21 cellular contexts compared by ENCODE assay signal in the genomic region with DNA sequence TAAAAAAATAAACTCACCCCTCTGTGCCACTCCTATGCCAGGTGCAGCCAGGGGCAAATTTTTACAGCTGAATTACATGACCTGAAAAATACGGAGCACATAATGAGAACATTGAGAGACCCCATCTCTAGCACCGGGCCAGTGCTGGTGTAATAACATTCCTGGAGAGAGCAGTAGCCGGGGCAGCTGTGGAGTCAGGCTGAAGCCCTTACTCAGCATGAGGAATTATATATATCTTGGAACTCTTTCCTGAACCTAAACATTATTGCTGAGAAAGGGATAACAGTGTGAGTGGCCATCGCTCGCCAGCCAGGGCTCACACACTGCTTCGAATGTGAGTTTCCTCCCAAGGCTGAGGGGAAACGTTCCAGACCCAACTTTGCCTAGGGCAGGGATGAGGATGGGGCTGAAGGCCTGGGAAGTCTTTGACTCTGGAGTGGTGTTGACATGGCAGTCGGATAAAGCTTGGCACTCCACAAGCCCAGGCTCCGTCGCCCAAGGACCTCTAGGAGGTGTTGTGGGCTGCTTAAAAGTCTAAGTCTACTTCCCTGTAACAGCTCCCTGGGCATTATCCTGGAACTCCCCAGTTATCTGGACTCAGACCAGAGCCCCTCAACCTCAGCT.
DNase-seq lines count a peak whose midpoint lies in the region; ATAC-seq and TF ChIP-seq lines count a peak whose summit lies in the region.
"Had no signal": no experiment of that assay in that cellular context is flagged by ENCODE, and none has a peak within 500 bp of the region (broad histone marks: within the 10 kb centered on the region; RNA-seq: fewer than 3 reads in every experiment).

No MANE protein-coding gene starts in this region.

- H3K4me2 ChIP-seq in GM23248 (ENCODE audit: unreplicated experiment), result no peak overlapping the region

- in situ Hi-C loops in astrocyte of the cerebellum (cut with HindIII; ENCODE audit: low sequenced_read_pairs), result loop anchor here (5.0 to 25.0 kb wide), 3 partner anchors 430 to 1280 kb away; a partner anchor contains a TSS
- in situ Hi-C loops in GM23248 (cut with MboI), result loop anchor here (10.0 kb wide), 1 partner anchor 757 kb away; no protein-coding TSS in a partner anchor

- TF ChIP-seq CTCF in 22Rv1 (IDR thresholded peaks at IDR 0.05) (0 out of 2 replicates have a peak, but pooled peaks have one; percentile 12), astrocyte of the cerebellum (IDR thresholded peaks at IDR 0.05; ENCODE audit: low read depth, low read length, missing control alignments) (peak; percentile 25), nephron progenitor cell (IDR thresholded peaks at IDR 0.05) (no peak)

- H3K27ac ChIP-seq in 22Rv1, result no peak overlapping the region
- H3K27ac ChIP-seq in GM23248, result no peak overlapping the region
- H3K27ac ChIP-seq: C4-2B, SJSA1, stomach, upper lobe of left lung had no signal

- H3K4me1 Mint-ChIP-seq in nephron progenitor cell, result peaks cover 65% of the 10 kb centered on the region

- peaks cover 21% of the 10 kb centered on the region for H3F3A ChIP-seq in GM23248 (ENCODE audit: insufficient read depth)

- H3K9me3 Mint-ChIP-seq in nephron progenitor cell, result no peaks in the 10 kb centered on the region
- H3K9me3 Mint-ChIP-seq: activated CD4-positive, alpha-beta memory T cell treated with anti-CD3 and anti-CD28 coated beads for 36 hours had no signal

- no peak overlapping the region for H3K4me3 Mint-ChIP-seq in nephron progenitor cell
- H3K4me3 Mint-ChIP-seq: activated CD4-positive, alpha-beta memory T cell treated with anti-CD3 and anti-CD28 coated beads for 36 hours had no signal

- no peaks in the 10 kb centered on the region for H3K36me3 Mint-ChIP-seq in nephron progenitor cell (ENCODE audit: low read depth)
- H3K36me3 Mint-ChIP-seq: activated CD4-positive, alpha-beta memory T cell treated with anti-CD3 and anti-CD28 coated beads for 36 hours had no signal

- no peaks in the 10 kb centered on the region for H3K36me3 ChIP-seq in GM23248 (ENCODE audit: low read depth)
- H3K36me3 ChIP-seq: SJSA1, stomach, upper lobe of left lung had no signal

- H3K9me2 ChIP-seq in GM23248 (ENCODE audit: insufficient read depth), result no peaks in the 10 kb centered on the region

- H3K9me3 ChIP-seq in GM23248 (ENCODE audit: low read depth), result no peaks in the 10 kb centered on the region
- H3K9me3 ChIP-seq: SJSA1, stomach, upper lobe of left lung had no signal

- no peak overlapping the region for H3K9ac ChIP-seq in GM23248

- H3K4me3 ChIP-seq in astrocyte of the cerebellum (ENCODE audit: low read depth, low read length) (no peak overlapping the region), GM23248 (no peak overlapping the region)
- H3K4me3 ChIP-seq: SJSA1, stomach, upper lobe of left lung had no signal

- peaks cover 5% of the 10 kb centered on the region for H3K27me3 Mint-ChIP-seq in nephron progenitor cell (ENCODE audit: low read depth, poor library complexity)
- H3K27me3 Mint-ChIP-seq: activated CD4-positive, alpha-beta memory T cell treated with anti-CD3 and anti-CD28 coated beads for 36 hours had no signal

- no peak for ATAC-seq in activated CD4-positive, CD25-positive, alpha-beta regulatory T cell treated with anti-CD3 and anti-CD28 coated beads, Interleukin-2, amount 50 U/mL, for 24 hours
- ATAC-seq: Panc1 had no signal

- no peak overlapping the region for H2AFZ ChIP-seq in GM23248

- 93 to 98% methylated on average over 10 of the region's 10 CpGs for WGBS in GM23248 (ENCODE audit: low coverage in 1 of 2, low lambda C conversion rate in 2 of 2, missing lambda C conversion rate in 2 of 2), 2 experiments

- peaks cover 55% of the 10 kb centered on the region for H3K4me1 ChIP-seq in GM23248 (ENCODE audit: insufficient read depth)

- peak overlapping the region; percentile 49 for H3K27ac Mint-ChIP-seq in nephron progenitor cell
- H3K27ac Mint-ChIP-seq: activated CD4-positive, alpha-beta memory T cell treated with anti-CD3 and anti-CD28 coated beads for 36 hours had no signal

- DNase-seq in H4 (ENCODE audit: low spot score), result peak; percentile 48
- no peak for DNase-seq in astrocyte of the cerebellum (ENCODE audit: low read depth)
- DNase-seq in nephron progenitor cell, result no peak
- DNase-seq in stimulated activated CD4-positive, alpha-beta T cell treated with anti-CD3 and anti-CD28 coated beads, Interleukin-4, amount 100 ng/mL, for 4 hours, result no peak
- DNase-seq in GM23248, result no peak
- no peak for DNase-seq in NCI-H1694 treated with DMSO at 0.1 percent for 48 hours (lab: John Stamatoyannopoulos, UW)
- DNase-seq: activated CD4-positive, alpha-beta memory T cell treated with anti-CD3 and anti-CD28 coated beads for 36 hours; activated CD4-positive, CD25-positive, alpha-beta regulatory T cell; activated effector memory CD4-positive, alpha-beta T cell treated with Interleukin-2 at 50 U/mL for 16 hours; Calu3; cortex of kidney; NCI-H1417 treated with DMSO at 0.1 percent for 48 hours; NCI-H510A; NK-92 treated with Interleukin-12 subunit alpha and Interleukin-12 subunit beta, amount 100 ng/mL, for 24 hours; stomach; upper lobe of left lung had no signal

- no peaks in the 10 kb centered on the region for H4K20me1 ChIP-seq in GM23248 (ENCODE audit: insufficient read depth)

- no peaks in the 10 kb centered on the region for H3K79me2 ChIP-seq in GM23248 (ENCODE audit: insufficient read depth)

- no peaks in the 10 kb centered on the region for H3K27me3 ChIP-seq in GM23248 (replicated peaks; ENCODE audit: insufficient read depth)
- H3K27me3 ChIP-seq: SJSA1, stomach, upper lobe of left lung had no signal
